Comparison of ENCODE assay signal across 27 cellular contexts in genomic region chr3:127812151-127812550, GRCh38. TPM values are rescaled to one million over a fixed set of nuclear protein-coding genes. Genes with fewer than 3 reads are reported as not detected.
DNase-seq lines count a peak whose midpoint lies in the region; ATAC-seq, FAIRE-seq and TF ChIP-seq lines count a peak whose summit lies in the region.
"Had no signal": no experiment of that assay in that cellular context is flagged by ENCODE, and none has a peak within 500 bp of the region (broad histone marks: within the 10 kb centered on the region; RNA-seq: fewer than 3 reads in every experiment).

No MANE protein-coding gene starts in this region.

- H2AFZ ChIP-seq in astrocyte (ENCODE audit: low read depth, low read length) = no peak overlapping the region
- no peak overlapping the region for H2AFZ ChIP-seq in trophoblast cell (ENCODE audit: insufficient read depth, low read length, poor library complexity)

- H2BK120ac ChIP-seq in trophoblast cell (ENCODE audit: insufficient read depth, low read length, poor library complexity) = no peak overlapping the region

- H3K36me3 ChIP-seq in astrocyte (ENCODE audit: insufficient read depth, low read length) (peaks cover 13% of the 10 kb centered on the region), trophoblast cell (ENCODE audit: control insufficient read depth in 1 of 2, insufficient read depth in 2 of 2, low read length in 2 of 2) (no peaks in the 10 kb centered on the region), spleen (peaks cover 0 to 91% (median 10%) of the 10 kb centered on the region in 6 donors)

- TF ChIP-seq CTCF in CD14-positive monocyte (IDR thresholded peaks at IDR 0.05) = no peak
- TF ChIP-seq CTCF in astrocyte (IDR thresholded peaks at IDR 0.05; ENCODE audit: insufficient read depth, low read depth, low read length) = no peak
- TF ChIP-seq CTCF in spleen (IDR thresholded peaks at IDR 0.05 in 8 of 11, conservative IDR thresholded peaks at IDR 0.05 in 3 of 11) = no peak

- H3K4me3 Mint-ChIP-seq in CD14-positive monocyte = no peak overlapping the region
- no peak overlapping the region for H3K4me3 Mint-ChIP-seq in astrocyte (ENCODE audit: unreplicated experiment)
- H3K4me3 Mint-ChIP-seq in immature natural killer cell = no peak overlapping the region
- H3K4me3 Mint-ChIP-seq in activated T-helper 17 cell treated with anti-CD3 and anti-CD28 coated beads, Interleukin-2, amount 50 U/mL, for 72 hours = no peak overlapping the region
- H3K4me3 Mint-ChIP-seq: B cell; CD4-positive, alpha-beta memory T cell; CD4-positive, CD25-positive, alpha-beta regulatory T cell; CD8-positive, alpha-beta memory T cell had no signal

- peaks cover 9% of the 10 kb centered on the region for H3K79me1 ChIP-seq in trophoblast cell (ENCODE audit: low read length)

- H4K20me1 ChIP-seq in astrocyte (ENCODE audit: insufficient read depth, low read length) = no peaks in the 10 kb centered on the region
- H4K20me1 ChIP-seq: BLaER1 treated with 17β-estradiol and CSF1 and Interleukin-3, amounts not matched to agents 10 nM and 100 nM had no signal

- H2BK5ac ChIP-seq in trophoblast cell (ENCODE audit: low read depth, low read length, poor library complexity) = no peak overlapping the region

- H3K27me3 ChIP-seq in astrocyte (ENCODE audit: insufficient read depth, low read length) = no peaks in the 10 kb centered on the region
- no peaks in the 10 kb centered on the region for H3K27me3 ChIP-seq in trophoblast cell (ENCODE audit: insufficient read depth, low read length)
- H3K27me3 ChIP-seq in spleen (replicated peaks in 1 of 7) = no peaks in the 10 kb centered on the region
- H3K27me3 ChIP-seq: BLaER1 treated with 17β-estradiol and CSF1 and Interleukin-3, amounts not matched to agents 10 nM and 100 nM had no signal

- H3K9ac ChIP-seq in astrocyte (ENCODE audit: low read length) (no peak overlapping the region), trophoblast cell (ENCODE audit: low read length) (no peak overlapping the region)
- H3K9ac ChIP-seq: BLaER1 treated with 17β-estradiol and CSF1 and Interleukin-3, amounts not matched to agents 10 nM and 100 nM had no signal

- no peak for ATAC-seq in activated T-helper 17 cell treated with anti-CD3 and anti-CD28 coated beads, Interleukin-2, amount 50 U/mL, for 72 hours (replicated peaks)
- ATAC-seq: A549 had no signal

- H3K9me3 ChIP-seq in astrocyte (ENCODE audit: insufficient read depth, low read depth, low read length) (peaks cover 4% of the 10 kb centered on the region), trophoblast cell (ENCODE audit: insufficient read depth, low read depth, low read length) (peaks cover 2% of the 10 kb centered on the region), spleen (no peaks in the 10 kb centered on the region)
- H3K9me3 ChIP-seq: A549 had no signal

- FAIRE-seq in astrocyte (lab: Jason Lieb, UNC) = no peak
- FAIRE-seq: A549, GM19239 had no signal

- DNase-seq in CD14-positive monocyte (ENCODE audit: low spot score) (peak; percentile 24), astrocyte (ENCODE audit: low read depth) (no peak), immature natural killer cell (peak in 2 of 3 donors; percentile 7 to 12), trophoblast cell (peak; percentile 73 to 93), NCI-H446 treated with DMSO at 0.1 percent for 48 hours (lab: John Stamatoyannopoulos, UW) (no peak), spleen (no peak), GM03348 (ENCODE audit: low spot score) (no peak)
- DNase-seq: AML-193; CD4-positive, alpha-beta memory T cell; CD4-positive, CD25-positive, alpha-beta regulatory T cell; CD8-positive, alpha-beta memory T cell; COR-L47; DMS 273 treated with DMSO at 0.1 percent for 48 hours; DMS153; DMS53; DMS79; DND-41; EL; GDM1 had no signal

- H4K12ac ChIP-seq in trophoblast cell (ENCODE audit: low read depth, low read length) = no peak overlapping the region

- H3K4me2 ChIP-seq in astrocyte (ENCODE audit: low read length) = no peak overlapping the region
- no peak overlapping the region for H3K4me2 ChIP-seq in trophoblast cell (ENCODE audit: low read length)
- H3K4me2 ChIP-seq: A549; BLaER1 treated with 17β-estradiol and CSF1 and Interleukin-3, amounts not matched to agents 10 nM and 100 nM had no signal

- peaks cover 10% of the 10 kb centered on the region for H3K4me1 Mint-ChIP-seq in CD14-positive monocyte
- H3K4me1 Mint-ChIP-seq in astrocyte (ENCODE audit: low read depth, unreplicated experiment) = peaks cover 13% of the 10 kb centered on the region
- H3K4me1 Mint-ChIP-seq in immature natural killer cell = peaks cover 0 to 10% of the 10 kb centered on the region in 2 donors
- H3K4me1 Mint-ChIP-seq in activated T-helper 17 cell treated with anti-CD3 and anti-CD28 coated beads, Interleukin-2, amount 50 U/mL, for 72 hours = no peaks in the 10 kb centered on the region
- H3K4me1 Mint-ChIP-seq: CD4-positive, alpha-beta memory T cell had no signal

- no peak overlapping the region for H4K8ac ChIP-seq in trophoblast cell (ENCODE audit: low read depth, low read length)

- no peak overlapping the region for H2AK5ac ChIP-seq in trophoblast cell (ENCODE audit: low read length)

- H3K27ac Mint-ChIP-seq in CD14-positive monocyte (no peak overlapping the region), astrocyte (ENCODE audit: unreplicated experiment) (peak overlapping the region; percentile 34), immature natural killer cell (no peak overlapping the region)
- H3K27ac Mint-ChIP-seq in activated T-helper 17 cell treated with anti-CD3 and anti-CD28 coated beads, Interleukin-2, amount 50 U/mL, for 72 hours = no peak overlapping the region
- H3K27ac Mint-ChIP-seq: B cell; CD4-positive, alpha-beta memory T cell; CD4-positive, CD25-positive, alpha-beta regulatory T cell; CD8-positive, alpha-beta memory T cell had no signal

- peak overlapping the region; percentile 25 for H3K18ac ChIP-seq in trophoblast cell (ENCODE audit: low read length)

- intact Hi-C loops in CD14-positive monocyte (cut with micrococcal nuclease) = no loop called here
- intact Hi-C loops in spleen (cut with DNase I; ENCODE audit: low total_unique reads) = no loop called here

- no peak overlapping the region for H3K14ac ChIP-seq in trophoblast cell (ENCODE audit: low read length)

- no peak overlapping the region for H2BK12ac ChIP-seq in trophoblast cell (ENCODE audit: low read length)

- peaks cover 0 to 4% (median 3%) of the 10 kb centered on the region in 3 donors for H3K27me3 Mint-ChIP-seq in CD14-positive monocyte (ENCODE audit: low read depth in 3 of 3)
- peaks cover 3% of the 10 kb centered on the region for H3K27me3 Mint-ChIP-seq in astrocyte (ENCODE audit: low read depth, unreplicated experiment)
- peaks cover 0 to 6% (median 2%) of the 10 kb centered on the region in 3 donors for H3K27me3 Mint-ChIP-seq in immature natural killer cell (ENCODE audit: low read depth in 3 of 3)
- peaks cover 11% of the 10 kb centered on the region for H3K27me3 Mint-ChIP-seq in activated T-helper 17 cell treated with anti-CD3 and anti-CD28 coated beads, Interleukin-2, amount 50 U/mL, for 72 hours
- H3K27me3 Mint-ChIP-seq: B cell had no signal

- no peak overlapping the region for H4K91ac ChIP-seq in trophoblast cell (ENCODE audit: low read depth, low read length)

- TF ChIP-seq POLR2A in spleen (IDR thresholded peaks at IDR 0.05) = no peak

- H3K4me1 ChIP-seq in astrocyte (ENCODE audit: insufficient read depth, low read length) (peaks cover 3% of the 10 kb centered on the region), trophoblast cell (ENCODE audit: control insufficient read depth in 1 of 2, insufficient read depth in 2 of 2, low read length in 2 of 2) (peaks cover 26% of the 10 kb centered on the region in 2 experiments), spleen (peaks cover 0 to 14% (median 4%) of the 10 kb centered on the region in 6 donors)

- H3K36me3 Mint-ChIP-seq in CD14-positive monocyte (peaks cover 6 to 12% of the 10 kb centered on the region in 2 donors), astrocyte (ENCODE audit: low read depth, unreplicated experiment) (peaks cover 23% of the 10 kb centered on the region), immature natural killer cell (no peaks in the 10 kb centered on the region)
- H3K36me3 Mint-ChIP-seq in activated T-helper 17 cell treated with anti-CD3 and anti-CD28 coated beads, Interleukin-2, amount 50 U/mL, for 72 hours (ENCODE audit: low read depth) = no peaks in the 10 kb centered on the region
- H3K36me3 Mint-ChIP-seq: CD4-positive, alpha-beta memory T cell; CD4-positive, CD25-positive, alpha-beta regulatory T cell; CD8-positive, alpha-beta memory T cell had no signal

- H3K27ac ChIP-seq in astrocyte (ENCODE audit: low read depth, low read length) = no peak overlapping the region
- H3K27ac ChIP-seq in trophoblast cell (ENCODE audit: low read depth, low read length) = no peak overlapping the region
- no peak overlapping the region for H3K27ac ChIP-seq in spleen
- H3K27ac ChIP-seq: 22Rv1; A549; BLaER1 treated with 17β-estradiol and CSF1 and Interleukin-3, amounts not matched to agents 10 nM and 100 nM; C4-2B had no signal

- no peak overlapping the region for H3K4me3 ChIP-seq in astrocyte (ENCODE audit: insufficient read depth, low read depth, low read length)
- no peak overlapping the region for H3K4me3 ChIP-seq in trophoblast cell (ENCODE audit: low read depth, low read length)
- no peak overlapping the region for H3K4me3 ChIP-seq in spleen
- H3K4me3 ChIP-seq: A549; BLaER1 treated with 17β-estradiol and CSF1 and Interleukin-3, amounts not matched to agents 10 nM and 100 nM had no signal

- H3K23ac ChIP-seq in trophoblast cell (ENCODE audit: low read length) = no peak overlapping the region

- H3K4ac ChIP-seq in trophoblast cell (ENCODE audit: low read depth, low read length) = no peak overlapping the region

- H3K9me3 Mint-ChIP-seq in CD14-positive monocyte (peaks cover 0 to 4% (median 0%) of the 10 kb centered on the region in 7 donors), astrocyte (ENCODE audit: unreplicated experiment) (peaks cover 6% of the 10 kb centered on the region), immature natural killer cell (no peaks in the 10 kb centered on the region)
- H3K9me3 Mint-ChIP-seq in activated T-helper 17 cell treated with anti-CD3 and anti-CD28 coated beads, Interleukin-2, amount 50 U/mL, for 72 hours = peaks cover 4% of the 10 kb centered on the region
- H3K9me3 Mint-ChIP-seq: CD8-positive, alpha-beta memory T cell had no signal

- no peaks in the 10 kb centered on the region for H3K79me2 ChIP-seq in astrocyte (ENCODE audit: insufficient read depth, low read length)
- H3K79me2 ChIP-seq in trophoblast cell (ENCODE audit: control insufficient read depth, insufficient read depth, low read length, poor library complexity) = peaks cover 2% of the 10 kb centered on the region

RNA-seq across cellular contexts. Expression of gene MGLL, which starts 10.2 kb away (rescaled TPM):
- polyA plus RNA-seq in CD14-positive monocyte (1 to 10 TPM; 4.4 to 10.0 TPM), immature natural killer cell (1 to 10 TPM; 2.6 to 3.6 (median 2.6) TPM), spleen (10 to 100 TPM; 11.0 to 47.2 (median 15.8) TPM)
- total RNA-seq in astrocyte (24.5 and 27.3 TPM in 2 replicates), spleen (100 to 1,000 TPM in 3 of 7 donors, 10 to 100 TPM in 4; 47.6 to 134 (median 85.9) TPM)
- 8.0 and 9.2 TPM in 2 replicates for polyA plus RNA-seq in trophoblast cell (2013)
- 1 to 10 TPM; 1.2 to 1.4 TPM for total RNA-seq in activated T-helper 17 cell treated with anti-CD3 and anti-CD28 coated beads, Interleukin-2, amount 50 U/mL, for 72 hours
- total RNA-seq: G401 had no signal

Comparison
In these comparisons a context has a peak if more than half of its experiments do, and no peak if none do; other contexts are left out.
1. DNase-seq: peak in CD14-positive monocyte (single experiment), immature natural killer cell (2 of 3) and trophoblast cell (2 of 2); none in astrocyte (single experiment), NCI-H446 treated with DMSO at 0.1 percent for 48 hours (single experiment), spleen (single experiment) and GM03348 (single experiment).
2. RNA of gene MGLL, which starts 10.2 kb away (total RNA-seq): 47.6 to 134 TPM in spleen and 24.5 to 27.3 TPM in astrocyte; 1.2 to 1.4 TPM in activated T-helper 17 cell treated with anti-CD3 and anti-CD28 coated beads, Interleukin-2, amount 50 U/mL, for 72 hours; every median in the first group is over 10 times any median in the second.